Comparison of ENCODE assay signal across 19 cellular contexts in the genomic region with DNA sequence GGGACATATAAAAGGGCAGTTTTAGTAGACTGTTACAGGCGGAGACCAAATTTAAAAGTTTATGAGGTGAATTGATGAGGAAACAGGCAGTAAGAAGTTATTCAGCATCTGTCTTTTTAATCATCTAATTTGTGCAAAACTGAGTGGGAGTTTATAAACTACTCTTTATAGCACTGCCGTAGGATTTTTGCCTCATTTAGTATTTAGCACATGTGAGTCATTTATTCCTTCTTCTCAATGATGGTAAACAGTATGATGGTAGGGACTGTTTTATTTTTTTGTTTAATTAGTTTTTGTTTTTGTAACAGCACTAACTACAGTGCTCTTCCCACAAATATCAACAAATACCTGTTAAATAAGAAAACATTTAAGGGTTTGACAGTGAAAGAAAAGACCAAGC. TPM values are rescaled to one million over a fixed set of nuclear protein-coding genes. Genes with fewer than 3 reads are reported as not detected.
DNase-seq lines count a peak whose midpoint lies in the region; ATAC-seq and TF ChIP-seq lines count a peak whose summit lies in the region.
"Had no signal": no experiment of that assay in that cellular context is flagged by ENCODE, and none has a peak within 500 bp of the region (broad histone marks: within the 10 kb centered on the region; RNA-seq: fewer than 3 reads in every experiment).

No MANE protein-coding gene starts in this region.

- CTCF ChIA-PET in HEK293 (lab: Yijun Ruan, JAX), result no interaction called here

- H3K9me3 Mint-ChIP-seq in activated T-cell treated with anti-CD3 and anti-CD28 coated beads, Interleukin-2, amount 50 U/mL, for 4 hours, result no peaks in the 10 kb centered on the region
- H3K9me3 Mint-ChIP-seq in activated T-helper 17 cell treated with anti-CD3 and anti-CD28 coated beads, Interleukin-2, amount 50 U/mL, for 72 hours, result no peaks in the 10 kb centered on the region
- H3K9me3 Mint-ChIP-seq: CD4-positive, alpha-beta T cell had no signal

- H3K36me3 Mint-ChIP-seq in activated T-cell treated with anti-CD3 and anti-CD28 coated beads, Interleukin-2, amount 50 U/mL, for 4 hours (ENCODE audit: insufficient read depth), result peaks cover 10% of the 10 kb centered on the region
- no peaks in the 10 kb centered on the region for H3K36me3 Mint-ChIP-seq in activated T-helper 17 cell treated with anti-CD3 and anti-CD28 coated beads, Interleukin-2, amount 50 U/mL, for 72 hours (ENCODE audit: low read depth)

- peak overlapping the region; percentile 71 for H3K27ac Mint-ChIP-seq in activated T-helper 17 cell treated with anti-CD3 and anti-CD28 coated beads, Interleukin-2, amount 50 U/mL, for 72 hours
- H3K27ac Mint-ChIP-seq: CD4-positive, alpha-beta T cell had no signal

- peak; percentile 57 to 58 for ATAC-seq in activated T-cell treated with anti-CD3 and anti-CD28 coated beads, Interleukin-2, amount 50 U/mL, for 4 hours
- peak; percentile 79 for ATAC-seq in activated T-helper 17 cell treated with anti-CD3 and anti-CD28 coated beads, Interleukin-2, amount 50 U/mL, for 72 hours (replicated peaks)
- no peak for ATAC-seq in HG03442 (IDR thresholded peaks at IDR 0.05; ENCODE audit: unreplicated experiment)
- ATAC-seq in HG03159 (IDR thresholded peaks at IDR 0.05; ENCODE audit: unreplicated experiment), result no peak

- H3K4me3 ChIP-seq in HEK293 (ENCODE audit: low read depth, low read length), result no peak overlapping the region
- H3K4me3 ChIP-seq in MG63, result no peak overlapping the region
- H3K4me3 ChIP-seq: Peyer's patch had no signal

- TF ChIP-seq CTCF in HEK293 (tag by site-specific recombination; IDR thresholded peaks at IDR 0.05), result no peak

- H3K36me3 ChIP-seq in HEK293 (ENCODE audit: control insufficient read depth in 2 of 2, insufficient read depth in 1 of 2, low read length in 2 of 2) (no peaks in the 10 kb centered on the region; a peak in 1 of 3 replicates), MG63 (no peaks in the 10 kb centered on the region)
- H3K36me3 ChIP-seq: Peyer's patch had no signal

- H3K4me1 ChIP-seq in HEK293 (ENCODE audit: control insufficient read depth, insufficient read depth, low read length), result peaks cover 17% of the 10 kb centered on the region
- H3K4me1 ChIP-seq: Peyer's patch had no signal

- no peak overlapping the region for H3K27ac ChIP-seq in HEK293 (ENCODE audit: extremely low read depth, low read depth, low read length)
- H3K27ac ChIP-seq: Peyer's patch had no signal

- no peak for DNase-seq in activated T-cell treated with anti-CD3 and anti-CD28 coated beads, Interleukin-2, amount 50 U/mL, for 4 hours
- DNase-seq in activated T-cell treated with anti-CD3 and anti-CD28 coated beads, Interleukin-2, amount 50 U/mL, for 1 hour, result no peak
- DNase-seq in renal cortical epithelial cell (ENCODE audit: low read depth), result peak; percentile 32
- DNase-seq in MG63, result no peak
- DNase-seq: ACHN; CD4-positive, alpha-beta T cell; GDM1; HCEC 1CT; KBM-7; NCI-H1048; NCI-H2081 treated with DMSO at 0.1 percent for 48 hours; NCI-H510A treated with DMSO at 0.1 percent for 48 hours; Peyer's patch; SHP77; SK-N-SH had no signal

- no peaks in the 10 kb centered on the region for H3K27me3 Mint-ChIP-seq in activated T-cell treated with anti-CD3 and anti-CD28 coated beads, Interleukin-2, amount 50 U/mL, for 4 hours (ENCODE audit: low read depth)
- H3K27me3 Mint-ChIP-seq in activated T-helper 17 cell treated with anti-CD3 and anti-CD28 coated beads, Interleukin-2, amount 50 U/mL, for 72 hours, result no peaks in the 10 kb centered on the region
- H3K27me3 Mint-ChIP-seq: CD4-positive, alpha-beta T cell had no signal

- H3K9me3 ChIP-seq in HEK293 (ENCODE audit: control insufficient read depth, insufficient read depth, low read depth, low read length), result no peaks in the 10 kb centered on the region
- no peaks in the 10 kb centered on the region for H3K9me3 ChIP-seq in MG63
- H3K9me3 ChIP-seq: Peyer's patch, SK-N-SH had no signal

- peaks cover 21% of the 10 kb centered on the region for H3K4me1 Mint-ChIP-seq in activated T-cell treated with anti-CD3 and anti-CD28 coated beads, Interleukin-2, amount 50 U/mL, for 4 hours (ENCODE audit: low read depth)
- H3K4me1 Mint-ChIP-seq in activated T-helper 17 cell treated with anti-CD3 and anti-CD28 coated beads, Interleukin-2, amount 50 U/mL, for 72 hours, result peaks cover 22% of the 10 kb centered on the region

- H3K4me3 Mint-ChIP-seq in activated T-cell treated with anti-CD3 and anti-CD28 coated beads, Interleukin-2, amount 50 U/mL, for 4 hours, result no peak overlapping the region
- H3K4me3 Mint-ChIP-seq in activated T-helper 17 cell treated with anti-CD3 and anti-CD28 coated beads, Interleukin-2, amount 50 U/mL, for 72 hours, result peak overlapping the region; percentile 37
- H3K4me3 Mint-ChIP-seq: CD4-positive, alpha-beta T cell had no signal

- H3K27me3 ChIP-seq in MG63, result no peaks in the 10 kb centered on the region
- H3K27me3 ChIP-seq: Peyer's patch had no signal

- POLR2A ChIA-PET in HEK293 (lab: Yijun Ruan, JAX), result no interaction called here

TF ChIP-seq in HEK293, 187 proteins besides CTCF, POLR2A, EP300 and RAD21:
- no peak for TF ChIP-seq ZBTB17 (tag by site-specific recombination; IDR thresholded peaks at IDR 0.05)
- TF ChIP-seq, protein P1, sequence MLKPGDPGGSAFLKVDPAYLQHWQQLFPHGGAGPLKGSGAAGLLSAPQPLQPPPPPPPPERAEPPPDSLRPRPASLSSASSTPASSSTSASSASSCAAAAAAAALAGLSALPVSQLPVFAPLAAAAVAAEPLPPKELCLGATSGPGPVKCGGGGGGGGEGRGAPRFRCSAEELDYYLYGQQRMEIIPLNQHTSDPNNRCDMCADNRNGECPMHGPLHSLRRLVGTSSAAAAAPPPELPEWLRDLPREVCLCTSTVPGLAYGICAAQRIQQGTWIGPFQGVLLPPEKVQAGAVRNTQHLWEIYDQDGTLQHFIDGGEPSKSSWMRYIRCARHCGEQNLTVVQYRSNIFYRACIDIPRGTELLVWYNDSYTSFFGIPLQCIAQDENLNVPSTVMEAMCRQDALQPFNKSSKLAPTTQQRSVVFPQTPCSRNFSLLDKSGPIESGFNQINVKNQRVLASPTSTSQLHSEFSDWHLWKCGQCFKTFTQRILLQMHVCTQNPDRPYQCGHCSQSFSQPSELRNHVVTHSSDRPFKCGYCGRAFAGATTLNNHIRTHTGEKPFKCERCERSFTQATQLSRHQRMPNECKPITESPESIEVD (tag by site-specific recombination; IDR thresholded peaks at IDR 0.05), result peak; percentile 78

RNA-seq across cellular contexts. Expression of gene TOGARAM1, which starts 20.6 kb away (rescaled TPM):
- total RNA-seq in activated T-cell treated with anti-CD3 and anti-CD28 coated beads, Interleukin-2, amount 50 U/mL, for 4 hours, result 1 to 10 TPM; 4.8 to 6.8 (median 6.3) TPM
- 1 to 10 TPM; 5.0 to 8.3 TPM for total RNA-seq in activated T-helper 17 cell treated with anti-CD3 and anti-CD28 coated beads, Interleukin-2, amount 50 U/mL, for 72 hours
- total RNA-seq in renal cortical epithelial cell, result 14.2 and 40.5 TPM in 2 replicates
- total RNA-seq in MG63 (2014; rRNA removed; shearing (Covaris generic); ENCODE audit: low replicate concordance), result 1.2 and 3.4 TPM in 2 replicates

RNA-seq across cellular contexts. Expression of gene KLHL28, which starts 20.8 kb away (rescaled TPM):
- total RNA-seq in activated T-cell treated with anti-CD3 and anti-CD28 coated beads, Interleukin-2, amount 50 U/mL, for 4 hours, result 10 to 100 TPM; 11.5 to 14.4 (median 11.8) TPM
- total RNA-seq in activated T-helper 17 cell treated with anti-CD3 and anti-CD28 coated beads, Interleukin-2, amount 50 U/mL, for 72 hours, result 10 to 100 TPM; 13.0 to 25.7 TPM
- 8.3 and 18.9 TPM in 2 replicates for total RNA-seq in renal cortical epithelial cell
- 0.53 and 1.4 TPM in 2 replicates for total RNA-seq in MG63 (2014; rRNA removed; shearing (Covaris generic); ENCODE audit: low replicate concordance)

Comparison
In these comparisons a context has a peak if more than half of its experiments do, and no peak if none do; other contexts are left out.
1. ATAC-seq: peak in activated T-cell treated with anti-CD3 and anti-CD28 coated beads, Interleukin-2, amount 50 U/mL, for 4 hours (2 of 2) and activated T-helper 17 cell treated with anti-CD3 and anti-CD28 coated beads, Interleukin-2, amount 50 U/mL, for 72 hours (single experiment); none in HG03442 (single experiment) and HG03159 (single experiment).